In the genomic region with DNA sequence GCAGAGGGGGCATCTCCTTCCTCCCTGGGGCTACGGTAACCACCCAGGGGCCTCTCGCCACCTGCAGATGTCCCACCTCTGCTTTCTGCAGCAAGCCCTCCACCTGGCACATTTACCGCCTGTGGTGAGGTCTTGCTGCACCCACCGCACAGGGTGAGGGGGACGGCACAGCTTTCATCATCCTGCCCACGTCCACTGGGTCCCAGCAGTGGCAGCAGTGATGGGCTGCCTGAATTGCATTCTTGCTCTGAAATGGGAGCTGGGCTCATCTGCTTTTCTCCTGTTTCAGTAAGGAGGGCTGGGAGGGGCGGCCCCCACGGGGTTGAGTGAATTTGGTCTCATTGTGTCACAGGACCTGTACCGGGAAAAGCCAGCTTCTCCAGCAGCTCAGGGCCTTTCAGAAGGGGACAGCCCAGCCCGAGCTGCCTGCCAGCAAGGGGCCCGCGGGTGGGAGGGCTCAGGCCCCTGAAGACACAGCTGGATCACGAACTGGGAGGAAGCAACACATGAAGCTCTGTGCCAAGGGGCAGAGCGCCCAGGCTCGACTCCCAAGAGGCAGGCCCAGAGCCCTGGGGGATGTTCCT, we compare ENCODE assay signal across 16 cellular contexts. TPM values are rescaled to one million over a fixed set of nuclear protein-coding genes. Genes with fewer than 3 reads are reported as not detected.
DNase-seq lines count a peak whose midpoint lies in the region; ATAC-seq, FAIRE-seq and TF ChIP-seq lines count a peak whose summit lies in the region.
"Had no signal": no experiment of that assay in that cellular context is flagged by ENCODE, and none has a peak within 500 bp of the region (broad histone marks: within the 10 kb centered on the region; RNA-seq: fewer than 3 reads in every experiment).

No MANE protein-coding gene starts in this region.

- peak overlapping the region in 1 of 2 experiments; percentile 57; a peak in 2 of 4 replicates for H3K9ac ChIP-seq in K562 (ENCODE audit: insufficient read depth in 1 of 2, low read depth in 2 of 2, low read length in 2 of 2)

- H3K4me3 ChIP-seq in MG63 (no peak overlapping the region), K562 (no peak overlapping the region), Caco-2 (ENCODE audit: low read depth, low read length) (no peak overlapping the region)
- H3K4me3 ChIP-seq: SJSA1, spleen, vagina had no signal

- CTCF ChIA-PET in K562 (lab: Yijun Ruan, JAX; ENCODE audit: low intra/inter-chr PET ratio) (no interaction called here), Caco-2 (lab: Charles Lee) (no interaction called here)
- CTCF ChIA-PET in activated CD4-positive, alpha-beta T cell treated with anti-CD3 and anti-CD28 coated beads, Interleukin-2, amount 10 ng/mL, durations not matched to agents 7 days and 5 days (lab: Charles Lee), result interaction anchor here (0.6 to 1.5 kb wide), 4 partner anchors 12 to 266 kb away, joined by 3 to 6 read pairs (median 3); a partner anchor contains a TSS

- DNase-seq in Ammon's horn (ENCODE audit: low spot score), result peak; percentile 26
- peak; percentile 51 for DNase-seq in MG63
- no peak for DNase-seq in K562 (ENCODE audit: extremely low read depth in 1 of 4, low spot score in 3 of 4)
- peak in 2 of 10 donors; percentile 14 to 24 for DNase-seq in naive thymus-derived CD8-positive, alpha-beta T cell
- no peak for DNase-seq in NCI-H82 treated with DMSO at 0.1 percent for 48 hours (lab: John Stamatoyannopoulos, UW; ENCODE audit: unreplicated experiment)
- DNase-seq in Caco-2, result no peak
- DNase-seq in activated CD4-positive, alpha-beta T cell treated with anti-CD3 and anti-CD28 coated beads, Interleukin-2, amount 10 ng/mL, durations not matched to agents 7 days and 5 days, result no peak
- DNase-seq: kidney glomerular epithelial cell, NCI-H1436, NCI-H774, spleen had no signal

- peak overlapping the region in 7 of 10 donors; percentile 22 to 89 (median 67) for H3K4me3 Mint-ChIP-seq in naive thymus-derived CD8-positive, alpha-beta T cell
- H3K4me3 Mint-ChIP-seq in Caco-2 (ENCODE audit: unreplicated experiment), result no peak overlapping the region
- no peak overlapping the region for H3K4me3 Mint-ChIP-seq in activated CD4-positive, alpha-beta T cell treated with anti-CD3 and anti-CD28 coated beads, Interleukin-2, amount 10 ng/mL, durations not matched to agents 7 days and 5 days
- H3K4me3 Mint-ChIP-seq: nephron had no signal

- no peak for FAIRE-seq in K562 (lab: Jason Lieb, UNC)

- POLR2A ChIA-PET in K562 (lab: Yijun Ruan, JAX), result interaction anchor here (0.9 to 1.4 kb wide), 4 partner anchors 11 to 29 kb away, joined by 3 to 5 read pairs (median 4); a partner anchor contains a TSS
- POLR2A ChIA-PET in naive thymus-derived CD8-positive, alpha-beta T cell (lab: Charles Lee), result interaction anchor here (0.7 to 2.9 kb wide), 6 partner anchors 13 to 97 kb away, joined by 3 to 26 read pairs (median 6); a partner anchor contains a TSS
- POLR2A ChIA-PET in Caco-2 (lab: Charles Lee), result interaction anchor here (0.6 kb wide), 1 partner anchor 187 kb away, joined by 3 read pairs; no protein-coding TSS in a partner anchor
- POLR2A ChIA-PET in activated CD4-positive, alpha-beta T cell treated with anti-CD3 and anti-CD28 coated beads, Interleukin-2, amount 10 ng/mL, durations not matched to agents 7 days and 5 days (lab: Charles Lee), result no interaction called here

- H3K36me3 ChIP-seq in MG63 (peaks cover 14% of the 10 kb centered on the region), K562 (ENCODE audit: control insufficient read depth, insufficient read depth, low read length) (peaks cover 16% of the 10 kb centered on the region; the same call in 2 of the 3 replicates), Caco-2 (ENCODE audit: control insufficient read depth, insufficient read depth, low read length) (no peaks in the 10 kb centered on the region)

- no peak for TF ChIP-seq CTCF in K562 (IDR thresholded peaks at IDR 0.05 in 2 of 3, conservative IDR thresholded peaks at IDR 0.05 in 1 of 3; ENCODE audit: insufficient read depth in 2 of 3, low read depth in 1 of 3, low read length in 3 of 3)
- no peak for TF ChIP-seq CTCF in Caco-2 (IDR thresholded peaks at IDR 0.05; ENCODE audit: insufficient read depth in 1 of 2, low read depth in 1 of 2, low read length in 1 of 2, severe bottlenecking in 1 of 2, unreplicated experiment in 1 of 2)

- in situ Hi-C loops in K562 (cut with MboI), result no loop called here

- H3K79me2 ChIP-seq in K562 (ENCODE audit: control insufficient read depth, insufficient read depth, low read length), result no peaks in the 10 kb centered on the region

- no peak for TF ChIP-seq EP300 in K562 (IDR thresholded peaks at IDR 0.05; ENCODE audit: low read length)

- TF ChIP-seq POLR2A in K562 (conservative IDR thresholded peaks at IDR 0.05), result no peak; the same call in 1 of the 2 replicates

- peaks cover 0 to 17% (median 0%) of the 10 kb centered on the region in 3 donors for H3K36me3 Mint-ChIP-seq in naive thymus-derived CD8-positive, alpha-beta T cell
- H3K36me3 Mint-ChIP-seq in Caco-2 (ENCODE audit: insufficient read depth, unreplicated experiment), result peaks cover 18% of the 10 kb centered on the region
- peaks cover 6% of the 10 kb centered on the region for H3K36me3 Mint-ChIP-seq in activated CD4-positive, alpha-beta T cell treated with anti-CD3 and anti-CD28 coated beads, Interleukin-2, amount 10 ng/mL, durations not matched to agents 7 days and 5 days (ENCODE audit: low read depth)

- H3K9me1 ChIP-seq in K562 (ENCODE audit: control insufficient read depth, insufficient read depth, low read length), result no peaks in the 10 kb centered on the region

- H3K9me3 ChIP-seq in MG63, result no peaks in the 10 kb centered on the region
- no peaks in the 10 kb centered on the region for H3K9me3 ChIP-seq in K562 (replicated peaks; ENCODE audit: control insufficient read depth, insufficient read depth, low read depth, low read length)
- H3K9me3 ChIP-seq in Caco-2, result no peaks in the 10 kb centered on the region
- H3K9me3 ChIP-seq: SJSA1, spleen, vagina had no signal

- ATAC-seq in K562, result no peak
- peak; percentile 33 to 45 for ATAC-seq in naive thymus-derived CD8-positive, alpha-beta T cell
- no peak for ATAC-seq in GM18909 (IDR thresholded peaks at IDR 0.05; ENCODE audit: poor library complexity, unreplicated experiment)

- peaks cover 16 to 33% (median 24%) of the 10 kb centered on the region in 4 donors for H3K4me1 Mint-ChIP-seq in naive thymus-derived CD8-positive, alpha-beta T cell
- H3K4me1 Mint-ChIP-seq in Caco-2 (ENCODE audit: low read depth, unreplicated experiment), result no peaks in the 10 kb centered on the region
- peaks cover 11% of the 10 kb centered on the region for H3K4me1 Mint-ChIP-seq in activated CD4-positive, alpha-beta T cell treated with anti-CD3 and anti-CD28 coated beads, Interleukin-2, amount 10 ng/mL, durations not matched to agents 7 days and 5 days

- no peak overlapping the region for H2AFZ ChIP-seq in K562 (ENCODE audit: low read depth, low read length)

- H3K27ac Mint-ChIP-seq in naive thymus-derived CD8-positive, alpha-beta T cell, result peak overlapping the region; percentile 24 to 94 (median 86)
- H3K27ac Mint-ChIP-seq in Caco-2 (ENCODE audit: unreplicated experiment), result no peak overlapping the region
- no peak overlapping the region for H3K27ac Mint-ChIP-seq in activated CD4-positive, alpha-beta T cell treated with anti-CD3 and anti-CD28 coated beads, Interleukin-2, amount 10 ng/mL, durations not matched to agents 7 days and 5 days

- no peaks in the 10 kb centered on the region for H3K27me3 Mint-ChIP-seq in naive thymus-derived CD8-positive, alpha-beta T cell
- no peaks in the 10 kb centered on the region for H3K27me3 Mint-ChIP-seq in Caco-2 (ENCODE audit: insufficient read depth, unreplicated experiment)
- no peaks in the 10 kb centered on the region for H3K27me3 Mint-ChIP-seq in activated CD4-positive, alpha-beta T cell treated with anti-CD3 and anti-CD28 coated beads, Interleukin-2, amount 10 ng/mL, durations not matched to agents 7 days and 5 days

- 57% methylated on average over 13 of the region's 15 CpGs for WGBS in K562 (ENCODE audit: insufficient coverage, low coverage, missing lambda C conversion rate)

- no peak for TF ChIP-seq RAD21 in K562 (CRISPR knock-in tag; conservative IDR thresholded peaks at IDR 0.05 in 1 of 2, IDR thresholded peaks at IDR 0.05 in 1 of 2)

- H3K4me1 ChIP-seq in K562 (replicated peaks in 1 of 2; ENCODE audit: control insufficient read depth in 2 of 2, insufficient read depth in 2 of 2, low read length in 2 of 2) (peaks cover 0 to 28% of the 10 kb centered on the region in 2 experiments; a peak in 2 of 5 replicates), Caco-2 (no peaks in the 10 kb centered on the region)
- H3K4me1 ChIP-seq: SJSA1 had no signal

- no peaks in the 10 kb centered on the region for H3K27me3 ChIP-seq in MG63
- no peaks in the 10 kb centered on the region for H3K27me3 ChIP-seq in K562 (ENCODE audit: control insufficient read depth in 2 of 2, insufficient read depth in 2 of 2, low read length in 2 of 2)
- no peaks in the 10 kb centered on the region for H3K27me3 ChIP-seq in Caco-2 (replicated peaks; ENCODE audit: control insufficient read depth, insufficient read depth, low read length)
- H3K27me3 ChIP-seq: SJSA1, spleen, vagina had no signal

- no peak overlapping the region for H3K27ac ChIP-seq in K562 (ENCODE audit: extremely low read depth, low read depth, low read length)
- H3K27ac ChIP-seq: SJSA1, vagina had no signal

- no peak overlapping the region for H3K4me2 ChIP-seq in K562 (ENCODE audit: insufficient read depth, low read length)

- no TSS peak for BruUV-seq in K562 (replicated peaks; lab: Mats Ljungman, UMichigan)
- BruUV-seq in Caco-2 (replicated peaks; lab: Mats Ljungman, UMichigan), result no TSS peak

- no peaks in the 10 kb centered on the region for H3K9me3 Mint-ChIP-seq in naive thymus-derived CD8-positive, alpha-beta T cell
- H3K9me3 Mint-ChIP-seq in Caco-2 (ENCODE audit: unreplicated experiment), result no peaks in the 10 kb centered on the region
- no peaks in the 10 kb centered on the region for H3K9me3 Mint-ChIP-seq in activated CD4-positive, alpha-beta T cell treated with anti-CD3 and anti-CD28 coated beads, Interleukin-2, amount 10 ng/mL, durations not matched to agents 7 days and 5 days
- H3K9me3 Mint-ChIP-seq: nephron had no signal

- intact Hi-C loops in K562 (cut with micrococcal nuclease) (no loop called here), Caco-2 (cut with micrococcal nuclease; ENCODE audit: unreplicated experiment) (no loop called here)

- no peaks in the 10 kb centered on the region for H4K20me1 ChIP-seq in K562 (replicated peaks; ENCODE audit: control insufficient read depth, insufficient read depth, low read length)

RNA-seq across cellular contexts. Expression of a gene that starts 12.7 kb away (rescaled TPM):
- 2.8 and 3.4 TPM in 2 replicates for total RNA-seq in MG63 (2014; rRNA removed; shearing (Covaris generic); ENCODE audit: low replicate concordance)
- total RNA-seq in K562 (2011; cell fraction: chromatin; rRNA removed; ENCODE audit: low replicate concordance), result 0.19 TPM in 1 of 2 replicates, not detected in the other
- total RNA-seq in K562 (2011; cell fraction: nucleolus; rRNA removed), result 0.33 and 0.39 TPM in 2 replicates
- total RNA-seq in K562 (2011; cell fraction: nucleoplasm; rRNA removed), result 0.15 TPM in 2 replicates
- total RNA-seq in K562 (2014; rRNA removed) (not detected in 2 replicates), K562 (2014; rRNA removed; fragmentation: Illumina TruSeq; extraction: Trizol) (not detected in 2 replicates), K562 (2015; rRNA removed; fragmentation: Illumina TruSeq; extraction: Trizol) (not detected in 2 replicates), K562 (2021) (not detected in 2 replicates), Caco-2 (2022) (0.54 TPM in 1 of 2 replicates, not detected in the other)
- polyA plus RNA-seq in K562 (2011; rRNA removed) (0.04 and 0.11 TPM in 2 replicates), K562 (2014; fragmentation: Illumina TruSeq; extraction: Trizol) (0.10 TPM in 1 of 2 replicates, not detected in the other), K562 (2014; fragmentation: Nextera tagmentation; extraction: Ambion mirVana) (not detected), K562 (2014; rRNA removed) (0.12 TPM in 1 of 2 replicates, not detected in the other)
- polyA plus RNA-seq in K562 (2011; cell fraction: cytosol; rRNA removed), result 0.07 and 0.10 TPM in 2 replicates
- polyA plus RNA-seq in K562 (2011; cell fraction: nucleus; rRNA removed), result 0.07 and 0.40 TPM in 2 replicates
- polyA plus RNA-seq in K562 (2012), result 0.16 and 0.26 TPM in 2 replicates
- polyA minus RNA-seq in K562 (2011; rRNA and poly(A)+ RNA removed), result not detected in 2 replicates
- polyA minus RNA-seq in K562 (2011; cell fraction: cytosol; rRNA and poly(A)+ RNA removed), result not detected in 2 replicates
- polyA minus RNA-seq in K562 (2011; cell fraction: nucleus; rRNA and poly(A)+ RNA removed), result 0.33 TPM in 1 of 2 replicates, not detected in the other
- under 1 TPM; 0.26 to 0.30 TPM for total RNA-seq in naive thymus-derived CD8-positive, alpha-beta T cell
- under 1 TPM in 2 of 3 donors, not detected in 1; 0.34 to 0.48 TPM for polyA plus RNA-seq in naive thymus-derived CD8-positive, alpha-beta T cell
- under 1 TPM; 0.21 to 0.40 TPM for total RNA-seq in activated CD4-positive, alpha-beta T cell treated with anti-CD3 and anti-CD28 coated beads, Interleukin-2, amount 10 ng/mL, durations not matched to agents 7 days and 5 days
- total RNA-seq: vagina had no signal

RNA-seq across cellular contexts. Expression of a gene that starts 13.0 kb away (rescaled TPM):
- 23.6 and 25.8 TPM in 2 replicates for total RNA-seq in MG63 (2014; rRNA removed; shearing (Covaris generic); ENCODE audit: low replicate concordance)
- 131 and 242 TPM in 2 replicates for total RNA-seq in K562 (2011; cell fraction: chromatin; rRNA removed; ENCODE audit: low replicate concordance)
- total RNA-seq in K562 (2011; cell fraction: nucleolus; rRNA removed), result 131 and 135 TPM in 2 replicates
- 120 and 128 TPM in 2 replicates for total RNA-seq in K562 (2011; cell fraction: nucleoplasm; rRNA removed)
- total RNA-seq in K562 (2014; rRNA removed) (21.5 and 21.9 TPM in 2 replicates), K562 (2014; rRNA removed; fragmentation: Illumina TruSeq; extraction: Trizol) (8.0 and 12.0 TPM in 2 replicates), K562 (2015; rRNA removed; fragmentation: Illumina TruSeq; extraction: Trizol) (14.8 and 15.6 TPM in 2 replicates), K562 (2021) (22.1 and 25.7 TPM in 2 replicates), Caco-2 (2022) (27.4 and 28.1 TPM in 2 replicates)
- polyA plus RNA-seq in K562 (2011; rRNA removed) (17.2 and 21.5 TPM in 2 replicates), K562 (2014; fragmentation: Illumina TruSeq; extraction: Trizol) (9.3 and 11.4 TPM in 2 replicates), K562 (2014; fragmentation: Nextera tagmentation; extraction: Ambion mirVana) (under 1 TPM; 0.43 to 0.66 TPM), K562 (2014; rRNA removed) (23.4 and 23.7 TPM in 2 replicates)
- polyA plus RNA-seq in K562 (2011; cell fraction: cytosol; rRNA removed), result 15.2 and 18.4 TPM in 2 replicates
- polyA plus RNA-seq in K562 (2011; cell fraction: nucleus; rRNA removed), result 68.8 and 84.5 TPM in 2 replicates
- polyA plus RNA-seq in K562 (2012), result 11.9 and 13.9 TPM in 2 replicates
- polyA minus RNA-seq in K562 (2011; rRNA and poly(A)+ RNA removed), result 29.5 and 35.6 TPM in 2 replicates
- polyA minus RNA-seq in K562 (2011; cell fraction: cytosol; rRNA and poly(A)+ RNA removed), result 11.2 and 13.6 TPM in 2 replicates
- 34.1 and 41.4 TPM in 2 replicates for polyA minus RNA-seq in K562 (2011; cell fraction: nucleus; rRNA and poly(A)+ RNA removed)
- total RNA-seq in naive thymus-derived CD8-positive, alpha-beta T cell, result 10 to 100 TPM; 31.5 to 37.0 TPM
- polyA plus RNA-seq in naive thymus-derived CD8-positive, alpha-beta T cell, result 1 to 10 TPM; 4.3 to 9.0 (median 4.5) TPM
- 10 to 100 TPM; 12.4 to 16.7 TPM for total RNA-seq in activated CD4-positive, alpha-beta T cell treated with anti-CD3 and anti-CD28 coated beads, Interleukin-2, amount 10 ng/mL, durations not matched to agents 7 days and 5 days

RNA-seq across cellular contexts. Expression of a gene that starts 19.9 kb away (rescaled TPM):
- 10.4 and 13.3 TPM in 2 replicates for total RNA-seq in MG63 (2014; rRNA removed; shearing (Covaris generic); ENCODE audit: low replicate concordance)
- 16.3 and 42.5 TPM in 2 replicates for total RNA-seq in K562 (2011; cell fraction: chromatin; rRNA removed; ENCODE audit: low replicate concordance)
- total RNA-seq in K562 (2011; cell fraction: nucleolus; rRNA removed), result 25.9 and 29.5 TPM in 2 replicates
- 22.4 and 27.7 TPM in 2 replicates for total RNA-seq in K562 (2011; cell fraction: nucleoplasm; rRNA removed)
- 8.5 and 8.9 TPM in 2 replicates for total RNA-seq in K562 (2014; rRNA removed)
- total RNA-seq in K562 (2014; rRNA removed; fragmentation: Illumina TruSeq; extraction: Trizol), result 3.5 and 3.8 TPM in 2 replicates
- 5.3 and 8.0 TPM in 2 replicates for total RNA-seq in K562 (2015; rRNA removed; fragmentation: Illumina TruSeq; extraction: Trizol)
- total RNA-seq in K562 (2021), result 16.4 and 20.8 TPM in 2 replicates
- polyA plus RNA-seq in K562 (2011; rRNA removed), result 4.5 and 7.4 TPM in 2 replicates
- polyA plus RNA-seq in K562 (2011; cell fraction: cytosol; rRNA removed), result 7.7 and 11.0 TPM in 2 replicates
- 12.9 and 18.2 TPM in 2 replicates for polyA plus RNA-seq in K562 (2011; cell fraction: nucleus; rRNA removed)
- polyA plus RNA-seq in K562 (2012), result 5.2 and 7.5 TPM in 2 replicates
- polyA plus RNA-seq in K562 (2014; fragmentation: Illumina TruSeq; extraction: Trizol), result 5.3 and 8.5 TPM in 2 replicates
- under 1 TPM; 0.80 to 0.84 TPM for polyA plus RNA-seq in K562 (2014; fragmentation: Nextera tagmentation; extraction: Ambion mirVana)
- polyA plus RNA-seq in K562 (2014; rRNA removed), result 7.0 and 12.1 TPM in 2 replicates
- polyA minus RNA-seq in K562 (2011; rRNA and poly(A)+ RNA removed), result 4.9 and 5.7 TPM in 2 replicates
- polyA minus RNA-seq in K562 (2011; cell fraction: cytosol; rRNA and poly(A)+ RNA removed), result 4.1 and 7.2 TPM in 2 replicates
- polyA minus RNA-seq in K562 (2011; cell fraction: nucleus; rRNA and poly(A)+ RNA removed), result 5.7 and 7.8 TPM in 2 replicates
- 10 to 100 TPM; 29.1 to 34.7 TPM for total RNA-seq in naive thymus-derived CD8-positive, alpha-beta T cell
- polyA plus RNA-seq in naive thymus-derived CD8-positive, alpha-beta T cell, result 10 to 100 TPM; 14.3 to 17.3 (median 16.8) TPM
- total RNA-seq in Caco-2 (2022), result 12.9 and 13.3 TPM in 2 replicates
- 10 to 100 TPM; 12.7 to 18.7 TPM for total RNA-seq in activated CD4-positive, alpha-beta T cell treated with anti-CD3 and anti-CD28 coated beads, Interleukin-2, amount 10 ng/mL, durations not matched to agents 7 days and 5 days

RNA-seq across cellular contexts. Expression of a gene that starts 41.1 kb away (rescaled TPM):
- not detected in 2 replicates for total RNA-seq in MG63 (2014; rRNA removed; shearing (Covaris generic); ENCODE audit: low replicate concordance)
- not detected in 2 replicates for total RNA-seq in K562 (2011; cell fraction: chromatin; rRNA removed; ENCODE audit: low replicate concordance)
- not detected in 2 replicates for total RNA-seq in K562 (2011; cell fraction: nucleolus; rRNA removed)
- not detected in 2 replicates for total RNA-seq in K562 (2011; cell fraction: nucleoplasm; rRNA removed)
- total RNA-seq in K562 (2014; rRNA removed) (not detected in 2 replicates), K562 (2014; rRNA removed; fragmentation: Illumina TruSeq; extraction: Trizol) (not detected in 2 replicates), K562 (2015; rRNA removed; fragmentation: Illumina TruSeq; extraction: Trizol) (not detected in 2 replicates), K562 (2021) (not detected in 2 replicates), Caco-2 (2022) (not detected in 2 replicates)
- polyA plus RNA-seq in K562 (2011; rRNA removed) (not detected in 2 replicates), K562 (2014; fragmentation: Illumina TruSeq; extraction: Trizol) (not detected in 2 replicates), K562 (2014; fragmentation: Nextera tagmentation; extraction: Ambion mirVana) (not detected), K562 (2014; rRNA removed) (not detected in 2 replicates)
- polyA plus RNA-seq in K562 (2011; cell fraction: cytosol; rRNA removed), result not detected in 2 replicates
- 0.21 TPM in 1 of 2 replicates, not detected in the other for polyA plus RNA-seq in K562 (2011; cell fraction: nucleus; rRNA removed)
- polyA plus RNA-seq in K562 (2012), result not detected in 2 replicates
- polyA minus RNA-seq in K562 (2011; rRNA and poly(A)+ RNA removed), result not detected in 2 replicates
- polyA minus RNA-seq in K562 (2011; cell fraction: cytosol; rRNA and poly(A)+ RNA removed), result not detected in 2 replicates
- not detected in 2 replicates for polyA minus RNA-seq in K562 (2011; cell fraction: nucleus; rRNA and poly(A)+ RNA removed)
- not detected for total RNA-seq in naive thymus-derived CD8-positive, alpha-beta T cell
- polyA plus RNA-seq in naive thymus-derived CD8-positive, alpha-beta T cell, result not detected
- not detected for total RNA-seq in activated CD4-positive, alpha-beta T cell treated with anti-CD3 and anti-CD28 coated beads, Interleukin-2, amount 10 ng/mL, durations not matched to agents 7 days and 5 days
- total RNA-seq: glomerular endothelial cell, SJSA1, spleen, vagina had no signal

RNA-seq across cellular contexts. Expression of a gene that starts 48.1 kb away (rescaled TPM):
- total RNA-seq in MG63 (2014; rRNA removed; shearing (Covaris generic); ENCODE audit: low replicate concordance), result not detected in 2 replicates
- total RNA-seq in K562 (2011; cell fraction: chromatin; rRNA removed; ENCODE audit: low replicate concordance), result not detected in 2 replicates
- total RNA-seq in K562 (2011; cell fraction: nucleolus; rRNA removed), result not detected in 2 replicates
- total RNA-seq in K562 (2011; cell fraction: nucleoplasm; rRNA removed), result not detected in 2 replicates
- not detected in 2 replicates for total RNA-seq in K562 (2014; rRNA removed)
- not detected in 2 replicates for total RNA-seq in K562 (2014; rRNA removed; fragmentation: Illumina TruSeq; extraction: Trizol)
- not detected in 2 replicates for total RNA-seq in K562 (2015; rRNA removed; fragmentation: Illumina TruSeq; extraction: Trizol)
- total RNA-seq in K562 (2021), result not detected in 2 replicates
- polyA plus RNA-seq in K562 (2011; rRNA removed), result not detected in 2 replicates
- polyA plus RNA-seq in K562 (2011; cell fraction: cytosol; rRNA removed), result 0.97 TPM in 1 of 2 replicates, not detected in the other
- polyA plus RNA-seq in K562 (2011; cell fraction: nucleus; rRNA removed), result not detected in 2 replicates
- 0.42 TPM in 1 of 2 replicates, not detected in the other for polyA plus RNA-seq in K562 (2012)
- not detected in 2 replicates for polyA plus RNA-seq in K562 (2014; fragmentation: Illumina TruSeq; extraction: Trizol)
- not detected for polyA plus RNA-seq in K562 (2014; fragmentation: Nextera tagmentation; extraction: Ambion mirVana)
- polyA plus RNA-seq in K562 (2014; rRNA removed), result not detected in 2 replicates
- not detected in 2 replicates for polyA minus RNA-seq in K562 (2011; rRNA and poly(A)+ RNA removed)
- polyA minus RNA-seq in K562 (2011; cell fraction: cytosol; rRNA and poly(A)+ RNA removed), result not detected in 2 replicates
- polyA minus RNA-seq in K562 (2011; cell fraction: nucleus; rRNA and poly(A)+ RNA removed), result not detected in 2 replicates
- not detected for total RNA-seq in naive thymus-derived CD8-positive, alpha-beta T cell
- polyA plus RNA-seq in naive thymus-derived CD8-positive, alpha-beta T cell, result not detected
- total RNA-seq in Caco-2 (2022), result not detected in 2 replicates
- not detected for total RNA-seq in activated CD4-positive, alpha-beta T cell treated with anti-CD3 and anti-CD28 coated beads, Interleukin-2, amount 10 ng/mL, durations not matched to agents 7 days and 5 days
- total RNA-seq: glomerular endothelial cell, SJSA1, spleen, vagina had no signal
- polyA plus RNA-seq: spleen had no signal

Comparison
In these comparisons a context has a peak if more than half of its experiments do, and no peak if none do; other contexts are left out.
1. DNase-seq: peak in Ammon's horn (single experiment) and MG63 (single experiment); none in K562 (0 of 4), NCI-H82 treated with DMSO at 0.1 percent for 48 hours (single experiment), Caco-2 (0 of 2) and activated CD4-positive, alpha-beta T cell treated with anti-CD3 and anti-CD28 coated beads, Interleukin-2, amount 10 ng/mL, durations not matched to agents 7 days and 5 days (single experiment).
2. ATAC-seq: peak in naive thymus-derived CD8-positive, alpha-beta T cell (2 of 2); none in K562 (single experiment) and GM18909 (single experiment).
3. H3K27ac Mint-ChIP-seq: peak in naive thymus-derived CD8-positive, alpha-beta T cell (10 of 10); none in Caco-2 (single experiment) and activated CD4-positive, alpha-beta T cell treated with anti-CD3 and anti-CD28 coated beads, Interleukin-2, amount 10 ng/mL, durations not matched to agents 7 days and 5 days (single experiment).
4. H3K4me3 Mint-ChIP-seq: peak in naive thymus-derived CD8-positive, alpha-beta T cell (7 of 10); none in Caco-2 (single experiment) and activated CD4-positive, alpha-beta T cell treated with anti-CD3 and anti-CD28 coated beads, Interleukin-2, amount 10 ng/mL, durations not matched to agents 7 days and 5 days (single experiment).